In genomic region chr9:114157516-114158176, GRCh38 we compare ENCODE assay signal across 11 cellular contexts. TPM values are rescaled to one million over a fixed set of nuclear protein-coding genes. Genes with fewer than 3 reads are reported as not detected.
DNase-seq lines count a peak whose midpoint lies in the region; ATAC-seq and TF ChIP-seq lines count a peak whose summit lies in the region.
"Had no signal": no experiment of that assay in that cellular context is flagged by ENCODE, and none has a peak within 500 bp of the region (broad histone marks: within the 10 kb centered on the region; RNA-seq: fewer than 3 reads in every experiment).

No MANE protein-coding gene starts in this region.

- ATAC-seq in CD8-positive, alpha-beta T cell, result no peak
- no peak for ATAC-seq in T-cell (replicated peaks in 1 of 4)
- no peak for ATAC-seq in HG03432 (IDR thresholded peaks at IDR 0.05; ENCODE audit: unreplicated experiment)
- no peak for ATAC-seq in GM18520 (IDR thresholded peaks at IDR 0.05; ENCODE audit: unreplicated experiment)
- ATAC-seq: gastrocnemius medialis had no signal

- no peak for TF ChIP-seq CTCF in CD8-positive, alpha-beta T cell (IDR thresholded peaks at IDR 0.05)
- TF ChIP-seq CTCF in neural crest cell (conservative IDR thresholded peaks at IDR 0.05), result no peak

- H3K27me3 Mint-ChIP-seq in CD8-positive, alpha-beta T cell (ENCODE audit: low read depth), result peaks cover 27% of the 10 kb centered on the region
- H3K27me3 Mint-ChIP-seq in T-cell (peaks cover 16 to 37% of the 10 kb centered on the region in 2 donors), neural crest cell (ENCODE audit: low read depth) (peaks cover 38% of the 10 kb centered on the region)

- peaks cover 3% of the 10 kb centered on the region for H3K36me3 Mint-ChIP-seq in CD8-positive, alpha-beta T cell
- H3K36me3 Mint-ChIP-seq in T-cell (no peaks in the 10 kb centered on the region), neural crest cell (ENCODE audit: low read depth) (peaks cover 3% of the 10 kb centered on the region)

- H3K9me3 Mint-ChIP-seq in CD8-positive, alpha-beta T cell, result no peaks in the 10 kb centered on the region
- H3K9me3 Mint-ChIP-seq in T-cell, result no peaks in the 10 kb centered on the region
- no peaks in the 10 kb centered on the region for H3K9me3 Mint-ChIP-seq in neural crest cell

- intact Hi-C loops in CD8-positive, alpha-beta T cell (cut with DNase I, micrococcal nuclease), result loop anchor here in 1 of 2 experiments (10.0 kb wide), 1 partner anchor 347 kb away; the partner anchor contains the start of gene WHRN

- H3K27me3 ChIP-seq in CD8-positive, alpha-beta T cell (ENCODE audit: insufficient read depth, low read length), result no peaks in the 10 kb centered on the region

- no peaks in the 10 kb centered on the region for H3K9me3 ChIP-seq in CD8-positive, alpha-beta T cell (ENCODE audit: low read length)
- H3K9me3 ChIP-seq: gastrocnemius medialis had no signal

- H3K4me1 ChIP-seq in CD8-positive, alpha-beta T cell (ENCODE audit: insufficient read depth, low read length), result peaks cover 19% of the 10 kb centered on the region

- H3K4me3 ChIP-seq in CD8-positive, alpha-beta T cell (ENCODE audit: low read depth, low read length), result no peak overlapping the region

- peaks cover 21% of the 10 kb centered on the region for H3K4me1 Mint-ChIP-seq in CD8-positive, alpha-beta T cell (ENCODE audit: low read depth)
- H3K4me1 Mint-ChIP-seq in T-cell (peaks cover 18 to 25% (median 19%) of the 10 kb centered on the region in 3 donors), neural crest cell (peaks cover 49% of the 10 kb centered on the region)

- H3K4me3 Mint-ChIP-seq in CD8-positive, alpha-beta T cell, result peak overlapping the region; percentile 91
- peak overlapping the region; percentile 47 to 82 (median 71) for H3K4me3 Mint-ChIP-seq in T-cell
- peak overlapping the region; percentile 91 for H3K4me3 Mint-ChIP-seq in neural crest cell

- H3K36me3 ChIP-seq in CD8-positive, alpha-beta T cell (ENCODE audit: insufficient read depth, low read length), result no peaks in the 10 kb centered on the region
- H3K36me3 ChIP-seq: gastrocnemius medialis had no signal

- no peak for DNase-seq in CD8-positive, alpha-beta T cell
- DNase-seq in T-cell, result no peak
- DNase-seq in epithelial cell of prostate (ENCODE audit: low read depth, low spot score), result peak; percentile 26
- no peak for DNase-seq in neural crest cell (ENCODE audit: low read depth, low spot score)
- no peak for DNase-seq in LoVo (ENCODE audit: low spot score)
- DNase-seq in NCI-H510A treated with DMSO at 0.1 percent for 48 hours (lab: John Stamatoyannopoulos, UW), result no peak
- DNase-seq: DMS79 treated with DMSO at 0.1 percent for 48 hours, gastrocnemius medialis, SIG-M5 had no signal

- no peak overlapping the region for H3K27ac ChIP-seq in CD8-positive, alpha-beta T cell (ENCODE audit: low read depth, low read length)
- no peak overlapping the region for H3K27ac ChIP-seq in epithelial cell of prostate

- POLR2A ChIA-PET in CD8-positive, alpha-beta T cell (lab: Charles Lee), result interaction anchor here (0.9 kb wide), 1 partner anchor 16 kb away, joined by 3 read pairs; no protein-coding TSS in a partner anchor
- POLR2A ChIA-PET in T-cell (lab: Charles Lee), result no interaction called here

- CTCF ChIA-PET in CD8-positive, alpha-beta T cell (lab: Charles Lee), result interaction anchor here (3.0 kb wide), 1 partner anchor 133 kb away, joined by 8 read pairs; no protein-coding TSS in a partner anchor
- CTCF ChIA-PET in T-cell (lab: Charles Lee), result interaction anchor here in 1 of 2 donors (0.5 kb wide), 1 partner anchor 238 kb away, joined by 4 read pairs; no protein-coding TSS in a partner anchor

- H3K27ac Mint-ChIP-seq in CD8-positive, alpha-beta T cell, result no peak overlapping the region
- H3K27ac Mint-ChIP-seq in T-cell, result peak overlapping the region in 1 of 2 donors; percentile 17
- no peak overlapping the region for H3K27ac Mint-ChIP-seq in neural crest cell (ENCODE audit: unreplicated experiment)

RNA-seq across cellular contexts. Expression of gene COL27A1, which starts 2.3 kb away (rescaled TPM):
- total RNA-seq in CD8-positive, alpha-beta T cell, result under 1 TPM; 0.35 to 0.36 TPM
- 1 to 10 TPM in 2 of 5 donors, under 1 TPM in 3; 0.53 to 1.7 (median 0.95) TPM for total RNA-seq in T-cell
- total RNA-seq in neural crest cell, result 15.3 and 20.3 TPM in 2 replicates

RNA-seq across cellular contexts. Expression of gene KIF12, which starts 58.6 kb away (rescaled TPM):
- not detected for total RNA-seq in CD8-positive, alpha-beta T cell
- total RNA-seq in T-cell, result under 1 TPM in 1 of 5 donors, not detected in 4; 0.10 TPM
- not detected in 2 replicates for total RNA-seq in neural crest cell
- total RNA-seq: gastrocnemius medialis had no signal
